In the genomic region with DNA sequence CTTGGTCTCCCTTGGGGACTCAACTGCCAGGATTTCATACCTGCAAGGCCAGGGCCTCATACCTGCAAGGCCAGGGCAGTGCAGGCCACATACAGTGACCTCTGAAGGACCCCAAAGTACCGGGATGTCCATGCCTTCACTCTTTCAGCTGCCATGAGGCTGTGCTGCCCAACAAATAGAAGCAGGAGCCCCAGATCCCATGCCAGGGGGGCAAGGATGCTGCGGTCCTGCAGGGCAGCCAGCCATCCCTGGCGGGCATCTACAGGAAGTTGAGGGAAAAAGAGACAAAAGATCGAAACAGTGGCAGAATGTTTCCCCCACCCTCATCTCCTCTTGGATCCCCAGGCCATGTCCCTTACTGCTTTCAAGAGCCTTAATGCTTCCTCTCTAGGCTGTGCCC, we compare ENCODE assay signal across 8 cellular contexts. TPM values are rescaled to one million over a fixed set of nuclear protein-coding genes. Genes with fewer than 3 reads are reported as not detected.
DNase-seq lines count a peak whose midpoint lies in the region; ATAC-seq and TF ChIP-seq lines count a peak whose summit lies in the region.

No MANE protein-coding gene starts in this region.

- H3K9me3 ChIP-seq in SJSA1 (replicated peaks) = no peaks in the 10 kb centered on the region

- H3K4me3 ChIP-seq in SJSA1 (peak overlapping the region; percentile 49), fibroblast of mammary gland (ENCODE audit: control insufficient read depth, low read depth, low read length) (peak overlapping the region; percentile 75), rectal smooth muscle tissue (ENCODE audit: low read length) (peak overlapping the region; percentile 80)

- TF ChIP-seq CTCF in GM10266 (IDR thresholded peaks at IDR 0.05; ENCODE audit: control insufficient read depth, insufficient read depth, low read depth, missing control alignments) (no peak), fibroblast of mammary gland (conservative IDR thresholded peaks at IDR 0.05; ENCODE audit: control insufficient read depth, insufficient read depth, low read depth, low read length) (no peak)

- ATAC-seq in HG03280 (IDR thresholded peaks at IDR 0.05; ENCODE audit: unreplicated experiment) = no peak

- no peak overlapping the region for H3K9ac ChIP-seq in rectal smooth muscle tissue (ENCODE audit: low read length)

- H3K36me3 ChIP-seq in SJSA1 (peaks cover 11% of the 10 kb centered on the region), rectal smooth muscle tissue (ENCODE audit: control insufficient read depth, insufficient read depth, low read length) (no peaks in the 10 kb centered on the region)

- H3K4me1 ChIP-seq in SJSA1 (replicated peaks) (peaks cover 48% of the 10 kb centered on the region), rectal smooth muscle tissue (ENCODE audit: control insufficient read depth, insufficient read depth, low read length) (peaks cover 33% of the 10 kb centered on the region)

- H3K27ac ChIP-seq in SJSA1 = no peak overlapping the region
- peak overlapping the region; percentile 99 for H3K27ac ChIP-seq in rectal smooth muscle tissue (ENCODE audit: low read depth, low read length)

- H3K27me3 ChIP-seq in SJSA1 (replicated peaks) (no peaks in the 10 kb centered on the region), rectal smooth muscle tissue (ENCODE audit: control insufficient read depth, insufficient read depth, low read length) (no peaks in the 10 kb centered on the region)

- DNase-seq in GM10266 (ENCODE audit: extremely low spot score) (peak; percentile 5), SJSA1 (ENCODE audit: low read depth in 1 of 2, low spot score in 2 of 2) (no peak), fibroblast of mammary gland (ENCODE audit: low read depth) (no peak), HCEC 1CT (no peak), NCI-H345 (lab: John Stamatoyannopoulos, UW) (no peak), AG20443 (ENCODE audit: low spot score) (no peak)

RNA-seq across cellular contexts. Expression of a gene that starts 0.8 kb away (rescaled TPM):
- total RNA-seq in SJSA1 (2014; rRNA removed; shearing (Covaris generic)) = 6.8 and 10.0 TPM in 2 replicates

RNA-seq across cellular contexts. Expression of a gene that starts 3.5 kb away (rescaled TPM):
- total RNA-seq in SJSA1 (2014; rRNA removed; shearing (Covaris generic)) = 53.2 and 76.8 TPM in 2 replicates

RNA-seq across cellular contexts. Expression of a gene that starts 17.2 kb away (rescaled TPM):
- 59.5 and 86.3 TPM in 2 replicates for total RNA-seq in SJSA1 (2014; rRNA removed; shearing (Covaris generic))

RNA-seq across cellular contexts. Expression of a gene that starts 27.1 kb away (rescaled TPM):
- 8.4 and 8.6 TPM in 2 replicates for total RNA-seq in SJSA1 (2014; rRNA removed; shearing (Covaris generic))

RNA-seq across cellular contexts. Expression of a gene that starts 30.2 kb away (rescaled TPM):
- 1,157 and 1,642 TPM in 2 replicates for total RNA-seq in SJSA1 (2014; rRNA removed; shearing (Covaris generic))
